In genomic region chr19:10238172-10238783, GRCh38 we compare ENCODE assay signal across 9 cellular contexts. TPM values are rescaled to one million over a fixed set of nuclear protein-coding genes. Genes with fewer than 3 reads are reported as not detected.
A peak's percentile ranks its signal among the peaks of the same experiment; 100 is the strongest.
DNase-seq lines count a peak whose midpoint lies in the region; ATAC-seq and TF ChIP-seq lines count a peak whose summit lies in the region.
"Had no signal": no experiment of that assay in that cellular context is flagged by ENCODE, and none has a peak within 500 bp of the region (broad histone marks: within the 10 kb centered on the region; RNA-seq: fewer than 3 reads in every experiment).

No MANE protein-coding gene starts in this region.

- H3K9me3 ChIP-seq in osteoblast (ENCODE audit: low read depth, low read length) = no peaks in the 10 kb centered on the region

- DNase-seq in Daoy (ENCODE audit: low read depth) (peak; percentile 78), NCI-H2107 (lab: John Stamatoyannopoulos, UW) (peak; percentile 29), osteoblast (ENCODE audit: insufficient read length, low spot score, missing footprints) (peak; percentile 94), UCSD-AML1 (lab: John Stamatoyannopoulos, UW; ENCODE audit: unreplicated experiment) (no peak)
- no peak for DNase-seq in effector memory CD8-positive, alpha-beta T cell
- DNase-seq: NCI-H82 had no signal

- H3K36me3 Mint-ChIP-seq in effector memory CD8-positive, alpha-beta T cell (ENCODE audit: insufficient read depth) = peaks cover 11% of the 10 kb centered on the region

- no peaks in the 10 kb centered on the region for H3K27me3 Mint-ChIP-seq in effector memory CD8-positive, alpha-beta T cell

- peak overlapping the region; percentile 10 to 53 for H3K4me3 Mint-ChIP-seq in effector memory CD8-positive, alpha-beta T cell

- no peak overlapping the region for H3K4me3 ChIP-seq in osteoblast (ENCODE audit: insufficient read depth, low read length)

- no peaks in the 10 kb centered on the region for H3K9me3 Mint-ChIP-seq in effector memory CD8-positive, alpha-beta T cell

- H3K79me2 ChIP-seq in osteoblast (ENCODE audit: insufficient read depth, low read length) = no peaks in the 10 kb centered on the region

- peak overlapping the region; percentile 38 to 56 for H3K27ac Mint-ChIP-seq in effector memory CD8-positive, alpha-beta T cell

- no peaks in the 10 kb centered on the region for H3K27me3 ChIP-seq in osteoblast (ENCODE audit: insufficient read depth, low read length)

- no peak for TF ChIP-seq CTCF in osteoblast (IDR thresholded peaks at IDR 0.05; ENCODE audit: extremely low read depth, low read depth, low read length)

- H3K36me3 ChIP-seq in osteoblast (ENCODE audit: insufficient read depth, low read length) = no peaks in the 10 kb centered on the region

- no peak for ATAC-seq in effector memory CD8-positive, alpha-beta T cell (replicated peaks)
- ATAC-seq in GM19467 (IDR thresholded peaks at IDR 0.05; ENCODE audit: unreplicated experiment) = no peak
- no peak for ATAC-seq in GM21526 (IDR thresholded peaks at IDR 0.05; ENCODE audit: low FRiP score, unreplicated experiment)
- ATAC-seq in HG02885 (IDR thresholded peaks at IDR 0.05; ENCODE audit: poor library complexity, unreplicated experiment) = no peak

- peak overlapping the region; percentile 58 for H2AFZ ChIP-seq in osteoblast (ENCODE audit: low read length)

- H3K4me1 ChIP-seq in osteoblast (ENCODE audit: insufficient read depth, low read length) = peaks cover 19% of the 10 kb centered on the region

- peak overlapping the region; percentile 84 for H3K27ac ChIP-seq in osteoblast (ENCODE audit: low read depth, low read length)

- H4K20me1 ChIP-seq in osteoblast (ENCODE audit: insufficient read depth, low read length) = no peaks in the 10 kb centered on the region

- H3K4me2 ChIP-seq in osteoblast (ENCODE audit: insufficient read depth, low read length) = peak overlapping the region; percentile 50

- H3K4me1 Mint-ChIP-seq in effector memory CD8-positive, alpha-beta T cell (ENCODE audit: low read depth in 2 of 2) = peaks cover 15 to 19% of the 10 kb centered on the region in 2 donors

RNA-seq across cellular contexts. Expression of gene S1PR2, which starts 7.1 kb away (rescaled TPM):
- 3.5 and 3.7 TPM in 2 replicates for total RNA-seq in Daoy (2014; rRNA removed; shearing (Covaris generic))
- total RNA-seq in osteoblast = 9.4 and 14.1 TPM in 2 replicates

RNA-seq across cellular contexts. Expression of gene MRPL4, which starts 13.7 kb away (rescaled TPM):
- total RNA-seq in Daoy (2014; rRNA removed; shearing (Covaris generic)) = 107 and 125 TPM in 2 replicates
- 37.1 and 37.3 TPM in 2 replicates for total RNA-seq in osteoblast

RNA-seq across cellular contexts. Expression of gene ICAM1, which starts 32.6 kb away (rescaled TPM):
- 85.8 and 86.7 TPM in 2 replicates for total RNA-seq in Daoy (2014; rRNA removed; shearing (Covaris generic))
- 25.6 and 35.5 TPM in 2 replicates for total RNA-seq in osteoblast

RNA-seq across cellular contexts. Expression of gene DNMT1, which starts 43.5 kb away (rescaled TPM):
- 126 and 140 TPM in 2 replicates for total RNA-seq in Daoy (2014; rRNA removed; shearing (Covaris generic))
- total RNA-seq in osteoblast = 24.2 and 33.7 TPM in 2 replicates

RNA-seq across cellular contexts. Expression of gene ICAM4, which starts 48.5 kb away (rescaled TPM):
- 0.63 TPM in 1 of 2 replicates, not detected in the other for total RNA-seq in Daoy (2014; rRNA removed; shearing (Covaris generic))
- under 0.01 and 0.29 TPM in 2 replicates for total RNA-seq in osteoblast

Comparison
In these comparisons a context has a peak if more than half of its experiments do, and no peak if none do; other contexts are left out.
1. DNase-seq: peak in Daoy (single experiment), NCI-H2107 (single experiment) and osteoblast (single experiment); none in effector memory CD8-positive, alpha-beta T cell (0 of 3) and UCSD-AML1 (single experiment).